ENCODE assay signal across 11 cellular contexts in genomic region chr11:112498701-112499100, GRCh38.
"Had no signal": no experiment of that assay in that cellular context is flagged by ENCODE, and none has a peak within 500 bp of the region (broad histone marks: within the 10 kb centered on the region; RNA-seq: fewer than 3 reads in every experiment).

No MANE protein-coding gene starts in this region.

- H3K4me3 ChIP-seq: dorsolateral prefrontal cortex, esophagus squamous epithelium, heart left ventricle, stomach, uterus had no signal

- H3K4me1 ChIP-seq: esophagus squamous epithelium, heart left ventricle, stomach, uterus had no signal

- H3K9me3 Mint-ChIP-seq: activated naive CD4-positive, alpha-beta T cell treated with anti-CD3 and anti-CD28 coated beads, Interleukin-2, amount 50 U/mL, for 72 hours; activated T-cell treated with anti-CD3 and anti-CD28 coated beads, Interleukin-2, amount 50 U/mL, for 24 hours had no signal

- DNase-seq: activated effector memory CD4-positive, alpha-beta T cell treated with anti-CD3 and anti-CD28 coated beads, Interleukin-2, amount 50 U/mL, for 16 hours; activated T-cell treated with anti-CD3 and anti-CD28 coated beads, Interleukin-2, amount 50 U/mL, for 24 hours; dorsolateral prefrontal cortex; esophagus squamous epithelium; heart left ventricle; small intestine; stomach; uterus had no signal

- H3K27ac Mint-ChIP-seq: activated naive CD4-positive, alpha-beta T cell treated with anti-CD3 and anti-CD28 coated beads, Interleukin-2, amount 50 U/mL, for 72 hours; activated T-cell treated with anti-CD3 and anti-CD28 coated beads, Interleukin-2, amount 50 U/mL, for 24 hours had no signal

- H3K36me3 ChIP-seq: esophagus squamous epithelium, heart left ventricle, stomach, uterus had no signal

- FAIRE-seq: islet of Langerhans, small intestine had no signal

- H3K4me3 Mint-ChIP-seq: activated T-cell treated with anti-CD3 and anti-CD28 coated beads, Interleukin-2, amount 50 U/mL, for 24 hours had no signal

- H3K27me3 ChIP-seq: dorsolateral prefrontal cortex, heart left ventricle, uterus had no signal

- H3K36me3 Mint-ChIP-seq: activated naive CD4-positive, alpha-beta T cell treated with anti-CD3 and anti-CD28 coated beads, Interleukin-2, amount 50 U/mL, for 72 hours had no signal

- H3K27ac ChIP-seq: dorsolateral prefrontal cortex, esophagus squamous epithelium, heart left ventricle, stomach, uterus had no signal

- ATAC-seq: activated CD4-positive, CD25-positive, alpha-beta regulatory T cell treated with anti-CD3 and anti-CD28 coated beads, Interleukin-2, amount 50 U/mL, for 24 hours; activated naive CD4-positive, alpha-beta T cell treated with anti-CD3 and anti-CD28 coated beads, Interleukin-2, amount 50 U/mL, for 72 hours; heart left ventricle had no signal

- H3K9me3 ChIP-seq: esophagus squamous epithelium, heart left ventricle, stomach, uterus had no signal
